Comparison of ENCODE assay signal across 24 cellular contexts in genomic region chr18:70425236-70425635, GRCh38.
"Had no signal": no experiment of that assay in that cellular context is flagged by ENCODE, and none has a peak within 500 bp of the region (broad histone marks: within the 10 kb centered on the region; RNA-seq: fewer than 3 reads in every experiment).

No MANE protein-coding gene starts in this region.

- H3K27me3 ChIP-seq: gastrocnemius medialis, ovary, spleen, testis, tibial artery had no signal

- DNase-seq: dermis blood vessel endothelial cell; effector memory CD4-positive, alpha-beta T cell; gastrocnemius medialis; head of caudate nucleus; left ventricle myocardium superior; lower lobe of right lung; natural killer cell; occipital lobe; ovary; posterior cingulate gyrus; psoas muscle; right cardiac atrium; spleen; stimulated activated CD4-positive, alpha-beta T cell treated with anti-CD3 and anti-CD28 coated beads, Interleukin-4, amount 100 ng/mL, for 4 hours; stimulated activated naive CD8-positive, alpha-beta T cell treated with anti-CD3 and anti-CD28 coated beads, Interleukin-15, Interleukin-2, amounts not matched to agents 100 U/mL and 50 U/mL, for 24 hours; substantia nigra; testis; tibial artery had no signal

- H3K36me3 ChIP-seq: gastrocnemius medialis, lower lobe of right lung, ovary, spleen, tibial artery had no signal

- H3K27ac ChIP-seq: coronary artery, gastrocnemius medialis, lower lobe of right lung, ovary, psoas muscle, spleen, testis, tibial artery had no signal

- ATAC-seq: gastrocnemius medialis; left ventricle myocardium superior; lower lobe of right lung; natural killer cell; psoas muscle; right cardiac atrium; stimulated activated memory B cell treated with anti-CD40 and anti-IgM and Interleukin-4, amounts not matched to agents 10 μg/mL and 1 μg/mL and 100 μg/mL, for 72 hours; stimulated activated naive CD8-positive, alpha-beta T cell treated with anti-CD3 and anti-CD28 coated beads, Interleukin-15, Interleukin-2, amounts not matched to agents 100 U/mL and 50 U/mL, for 24 hours had no signal

- FAIRE-seq: endothelial cell of umbilical vein, keratinocyte, urothelium cell line had no signal

- H3K4me3 ChIP-seq: coronary artery, gastrocnemius medialis, lower lobe of right lung, ovary, psoas muscle, skin epidermis, spleen, testis, tibial artery had no signal

- H3K9me3 ChIP-seq: gastrocnemius medialis, lower lobe of right lung, ovary, psoas muscle, spleen, testis, tibial artery had no signal
